In genomic region chr15:92898988-92899909, GRCh38 we compare ENCODE assay signal across 8 cellular contexts. TPM values are rescaled to one million over a fixed set of nuclear protein-coding genes. Genes with fewer than 3 reads are reported as not detected.
A peak's percentile ranks its signal among the peaks of the same experiment; 100 is the strongest.
DNase-seq lines count a peak whose midpoint lies in the region; ATAC-seq and TF ChIP-seq lines count a peak whose summit lies in the region.

No MANE protein-coding gene starts in this region.

- WGBS in ectodermal cell, 2 experiments = 95 to 96% methylated on average over 6 of the region's 6 CpGs

- H3K79me2 ChIP-seq in PC-3 (ENCODE audit: low read length) = peaks cover 93% of the 10 kb centered on the region

- peak overlapping the region; percentile 96 for H3K4me2 ChIP-seq in PC-3 (ENCODE audit: low read length)

- peaks cover 60% of the 10 kb centered on the region for H3K36me3 ChIP-seq in PC-3 (ENCODE audit: low read depth, low read length)
- peaks cover 8% of the 10 kb centered on the region for H3K36me3 ChIP-seq in ectodermal cell (ENCODE audit: control insufficient read depth, insufficient read depth, low read length)
- peaks cover 8% of the 10 kb centered on the region for H3K36me3 ChIP-seq in rectal smooth muscle tissue (ENCODE audit: control insufficient read depth, insufficient read depth, low read length)

- H3K27me3 ChIP-seq in PC-3 (ENCODE audit: low read length) (no peaks in the 10 kb centered on the region), ectodermal cell (ENCODE audit: control insufficient read depth, insufficient read depth, low read length, poor library complexity, severe bottlenecking) (no peaks in the 10 kb centered on the region), rectal smooth muscle tissue (ENCODE audit: control insufficient read depth, insufficient read depth, low read length) (no peaks in the 10 kb centered on the region)

- CTCF ChIA-PET in PC-3 (lab: Charles Lee) = interaction anchor here (0.6 to 1.4 kb wide), 3 partner anchors 17 to 102 kb away, joined by 3 to 12 read pairs (median 4); no protein-coding TSS in a partner anchor

- POLR2A ChIA-PET in PC-3 (lab: Charles Lee; ENCODE audit: unreplicated experiment) = interaction anchor here (0.5 to 1.6 kb wide), 5 partner anchors 17 to 102 kb away, joined by 3 to 24 read pairs (median 6); no protein-coding TSS in a partner anchor

- BruUV-seq in PC-3 (replicated peaks; lab: Mats Ljungman, UMichigan) = no TSS peak

- in situ Hi-C loops in G401 (cut with HindIII; ENCODE audit: low sequenced_read_pairs) = no loop called here
- in situ Hi-C loops in GM13976 (cut with MboI; ENCODE audit: low sequenced_read_pairs, unreplicated experiment) = no loop called here

- TF ChIP-seq CTCF in PC-3 (conservative IDR thresholded peaks at IDR 0.05; ENCODE audit: low read depth, low read length) (peak; percentile 69), GM13976 (IDR thresholded peaks at IDR 0.05; ENCODE audit: borderline replicate concordance, control extremely low read depth, extremely low read depth, insufficient read depth, missing control alignments) (no peak)

- peaks cover 12% of the 10 kb centered on the region; the same call in 1 of the 2 replicates for H3K4me1 ChIP-seq in PC-3 (ENCODE audit: insufficient read depth, low read length)
- H3K4me1 ChIP-seq in ectodermal cell (ENCODE audit: control insufficient read depth, insufficient read depth, low read length) = no peaks in the 10 kb centered on the region
- peaks cover 24% of the 10 kb centered on the region for H3K4me1 ChIP-seq in rectal smooth muscle tissue (ENCODE audit: control insufficient read depth, insufficient read depth, low read length)

- H3K9me3 ChIP-seq in PC-3 (ENCODE audit: low read length) (no peaks in the 10 kb centered on the region), ectodermal cell (ENCODE audit: control insufficient read depth, low read length) (no peaks in the 10 kb centered on the region)

- peak; percentile 42 for DNase-seq in NCI-H748 (lab: John Stamatoyannopoulos, UW; ENCODE audit: unreplicated experiment)
- no peak for DNase-seq in NCI-H748 treated with DMSO at 0.1 percent for 48 hours (lab: John Stamatoyannopoulos, UW)
- DNase-seq in PC-3 = peak; percentile 35
- DNase-seq in G401 (ENCODE audit: low spot score) = no peak
- DNase-seq in NCI-H128 (lab: John Stamatoyannopoulos, UW; ENCODE audit: unreplicated experiment) = no peak
- no peak for DNase-seq in GM13976 (ENCODE audit: low spot score)

- peaks cover 21% of the 10 kb centered on the region for H4K20me1 ChIP-seq in PC-3 (ENCODE audit: low read length)

- H3K27ac ChIP-seq in PC-3 (ENCODE audit: low read length) = peak overlapping the region; percentile 91
- peak overlapping the region; percentile 100 for H3K27ac ChIP-seq in ectodermal cell (ENCODE audit: insufficient read depth, low read depth, low read length, poor library complexity, severe bottlenecking)
- H3K27ac ChIP-seq in rectal smooth muscle tissue (ENCODE audit: low read depth, low read length) = peak overlapping the region; percentile 99

- no peak overlapping the region for H2AFZ ChIP-seq in PC-3 (ENCODE audit: low read length)

- intact Hi-C loops in PC-3 (cut with micrococcal nuclease) = no loop called here

- H3K4me3 ChIP-seq in PC-3 (ENCODE audit: low read length) = peak overlapping the region; percentile 95; the same call in 1 of the 2 replicates
- peak overlapping the region; percentile 72 for H3K4me3 ChIP-seq in ectodermal cell (ENCODE audit: insufficient read depth, low read depth, low read length)
- no peak overlapping the region for H3K4me3 ChIP-seq in rectal smooth muscle tissue (ENCODE audit: low read length)

- peak overlapping the region; percentile 95 for H3K9ac ChIP-seq in PC-3 (ENCODE audit: low read length)
- H3K9ac ChIP-seq in rectal smooth muscle tissue (ENCODE audit: low read length) = no peak overlapping the region

- peaks cover 17% of the 10 kb centered on the region for H3F3A ChIP-seq in PC-3 (ENCODE audit: low read length, unreplicated experiment)

- no peak for ATAC-seq in PC-3

- no peaks in the 10 kb centered on the region for H3K9me2 ChIP-seq in PC-3 (replicated peaks; ENCODE audit: low read length)

RNA-seq across cellular contexts. Expression of gene CHD2, which starts 0.9 kb away (rescaled TPM):
- 42.7 and 50.6 TPM in 2 replicates for total RNA-seq in PC-3 (2014; rRNA removed)
- 50.0 TPM for polyA plus RNA-seq in ectodermal cell (2013, experiment 1 of 4)
- 52.6 TPM for polyA plus RNA-seq in ectodermal cell (2013, experiment 2 of 4)
- polyA plus RNA-seq in ectodermal cell (2013, experiment 3 of 4) = 38.1 TPM
- polyA plus RNA-seq in ectodermal cell (2013, experiment 4 of 4) = 44.1 TPM
- total RNA-seq in G401 (2014; rRNA removed; shearing (Covaris generic)) = 28.2 and 38.9 TPM in 2 replicates

Comparison
In these comparisons a context has a peak if more than half of its experiments do, and no peak if none do; other contexts are left out.
1. DNase-seq: peak in NCI-H748 (single experiment) and PC-3 (single experiment); none in NCI-H748 treated with DMSO at 0.1 percent for 48 hours (single experiment), G401 (single experiment), NCI-H128 (single experiment) and GM13976 (single experiment).
2. Peak in every context shown above with its lines, with median percentiles within 50 percentile points of each other: H3K27ac ChIP-seq.